Comparison of ENCODE assay signal across 13 cellular contexts in the genomic region with DNA sequence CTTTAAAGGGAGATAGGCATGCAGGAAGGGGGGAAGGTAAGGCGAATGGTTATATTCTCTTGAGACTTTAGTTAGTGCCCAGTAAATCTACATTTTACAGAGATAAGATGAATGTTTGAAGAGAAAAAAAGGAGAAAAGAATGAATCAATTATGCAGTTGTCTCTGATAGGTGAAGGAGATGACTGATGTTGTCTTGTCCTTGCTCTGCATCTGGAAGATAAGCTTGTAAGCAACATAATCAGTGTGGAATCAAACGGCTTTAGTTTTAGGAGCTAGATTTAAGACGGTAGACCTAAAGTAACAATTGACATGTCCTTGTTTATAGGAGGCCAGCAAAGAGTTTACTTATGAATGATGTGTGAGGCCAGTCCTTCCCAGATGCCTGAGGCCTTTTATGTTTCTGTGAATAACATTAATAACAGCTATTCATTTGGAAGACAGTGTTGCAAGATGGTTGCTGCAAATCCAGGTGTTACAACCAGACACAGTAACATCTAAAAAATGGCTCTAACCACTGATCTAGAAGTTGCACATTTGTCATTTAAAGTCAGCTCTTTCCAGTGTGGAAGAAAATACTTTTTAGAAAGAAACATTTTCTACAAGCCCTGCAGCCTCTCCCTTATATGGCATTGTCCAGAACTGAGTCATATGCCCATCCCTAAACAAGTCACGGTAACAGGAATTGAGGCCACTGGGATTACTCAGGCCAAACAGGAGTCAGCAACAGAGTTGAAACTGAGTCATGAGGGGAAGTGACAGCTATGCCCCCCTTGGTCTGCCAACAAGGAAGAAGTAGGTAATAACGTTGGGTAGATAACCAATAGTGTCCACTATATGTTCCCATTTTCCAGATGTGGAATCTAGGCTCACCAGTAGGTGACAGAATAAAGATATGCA.
DNase-seq lines count a peak whose midpoint lies in the region; ATAC-seq, FAIRE-seq and TF ChIP-seq lines count a peak whose summit lies in the region.
"Had no signal": no experiment of that assay in that cellular context is flagged by ENCODE, and none has a peak within 500 bp of the region (broad histone marks: within the 10 kb centered on the region; RNA-seq: fewer than 3 reads in every experiment).

No MANE protein-coding gene starts in this region.

- no peaks in the 10 kb centered on the region for H3K9me1 ChIP-seq in K562 (ENCODE audit: control insufficient read depth, insufficient read depth, low read length)

- H4K20me1 ChIP-seq in K562 (replicated peaks; ENCODE audit: control insufficient read depth, insufficient read depth, low read length) = no peaks in the 10 kb centered on the region

- no peak overlapping the region for H2AFZ ChIP-seq in K562 (ENCODE audit: low read depth, low read length)

- TF ChIP-seq EP300 in K562 (IDR thresholded peaks at IDR 0.05; ENCODE audit: low read length) = peak; percentile 81

- peaks cover 8% of the 10 kb centered on the region for H3K36me3 ChIP-seq in MG63
- peaks cover 4% of the 10 kb centered on the region; the same call in 2 of the 3 replicates for H3K36me3 ChIP-seq in K562 (ENCODE audit: control insufficient read depth, insufficient read depth, low read length)
- H3K36me3 ChIP-seq: left ventricle myocardium inferior, prostate gland had no signal

- no peak for TF ChIP-seq RAD21 in K562 (CRISPR knock-in tag; conservative IDR thresholded peaks at IDR 0.05 in 1 of 2, IDR thresholded peaks at IDR 0.05 in 1 of 2)

- H3K9me3 Mint-ChIP-seq in activated T-cell treated with anti-CD3 and anti-CD28 coated beads, Interleukin-2, amount 50 U/mL, for 4 hours = no peaks in the 10 kb centered on the region

- CTCF ChIA-PET in K562 (lab: Yijun Ruan, JAX; ENCODE audit: low intra/inter-chr PET ratio) = no interaction called here

- BruUV-seq in K562 (replicated peaks; lab: Mats Ljungman, UMichigan) = no TSS peak

- in situ Hi-C loops in K562 (cut with MboI) = no loop called here

- peaks cover 0 to 55% of the 10 kb centered on the region in 2 experiments; a peak in 3 of 5 replicates for H3K4me1 ChIP-seq in K562 (replicated peaks in 1 of 2; ENCODE audit: control insufficient read depth in 2 of 2, insufficient read depth in 2 of 2, low read length in 2 of 2)
- H3K4me1 ChIP-seq: left ventricle myocardium inferior, prostate gland had no signal

- ATAC-seq in K562 = no peak; the same call in 2 of the 3 replicates
- ATAC-seq in activated T-cell treated with anti-CD3 and anti-CD28 coated beads, Interleukin-2, amount 50 U/mL, for 4 hours = no peak
- no peak for ATAC-seq in HG03159 (IDR thresholded peaks at IDR 0.05; ENCODE audit: unreplicated experiment)
- ATAC-seq in GM21528 (IDR thresholded peaks at IDR 0.05; ENCODE audit: low FRiP score, unreplicated experiment) = no peak

- POLR2A ChIA-PET in K562 (lab: Yijun Ruan, JAX) = interaction anchor here (0.5 to 1.0 kb wide), 2 partner anchors 20 to 323 kb away, joined by 3 read pairs; a partner anchor contains a TSS

- TF ChIP-seq CTCF in K562 (IDR thresholded peaks at IDR 0.05 in 2 of 3, conservative IDR thresholded peaks at IDR 0.05 in 1 of 3; ENCODE audit: insufficient read depth in 2 of 3, low read depth in 1 of 3, low read length in 3 of 3) = no peak

- H3K9me3 ChIP-seq in MG63 (peaks cover 7% of the 10 kb centered on the region), K562 (replicated peaks; ENCODE audit: control insufficient read depth, insufficient read depth, low read depth, low read length) (no peaks in the 10 kb centered on the region)
- H3K9me3 ChIP-seq: left ventricle myocardium inferior, prostate gland had no signal

- WGBS in K562 (ENCODE audit: insufficient coverage, low coverage, missing lambda C conversion rate) = 6% methylated on average over 5 of the region's 5 CpGs

- no peak overlapping the region for H3K4me3 ChIP-seq in MG63
- H3K4me3 ChIP-seq in K562 = no peak overlapping the region
- H3K4me3 ChIP-seq: left ventricle myocardium inferior, prostate gland had no signal

- no peak for FAIRE-seq in K562 (lab: Jason Lieb, UNC)

- H3K79me2 ChIP-seq in K562 (ENCODE audit: control insufficient read depth, insufficient read depth, low read length) = no peaks in the 10 kb centered on the region

- peaks cover 9% of the 10 kb centered on the region for H3K36me3 Mint-ChIP-seq in activated T-cell treated with anti-CD3 and anti-CD28 coated beads, Interleukin-2, amount 50 U/mL, for 4 hours (ENCODE audit: insufficient read depth)

- no peak for TF ChIP-seq POLR2A in K562 (conservative IDR thresholded peaks at IDR 0.05)

- no peaks in the 10 kb centered on the region for H3K4me1 Mint-ChIP-seq in activated T-cell treated with anti-CD3 and anti-CD28 coated beads, Interleukin-2, amount 50 U/mL, for 4 hours (ENCODE audit: low read depth)

- no peak overlapping the region for H3K4me2 ChIP-seq in K562 (ENCODE audit: insufficient read depth, low read length)

- H3K4me3 Mint-ChIP-seq in activated T-cell treated with anti-CD3 and anti-CD28 coated beads, Interleukin-2, amount 50 U/mL, for 4 hours = no peak overlapping the region

- peak overlapping the region; percentile 19; the same call in 2 of the 3 replicates for H3K27ac ChIP-seq in K562 (ENCODE audit: extremely low read depth, low read depth, low read length)
- H3K27ac ChIP-seq: prostate gland had no signal

- intact Hi-C loops in K562 (cut with micrococcal nuclease) = no loop called here

- H3K9ac ChIP-seq in K562 (ENCODE audit: insufficient read depth in 1 of 2, low read depth in 2 of 2, low read length in 2 of 2) = no peak overlapping the region

- peak; percentile 85 for DNase-seq in AG20443 (ENCODE audit: low spot score)
- DNase-seq in MG63 = peak; percentile 85
- DNase-seq in K562 (ENCODE audit: extremely low read depth in 1 of 4, low spot score in 3 of 4) = peak in 2 of 4 experiments; percentile 21 to 41
- DNase-seq in kidney tubule cell (ENCODE audit: low spot score) = peak; percentile 98
- no peak for DNase-seq in activated T-cell treated with anti-CD3 and anti-CD28 coated beads, Interleukin-2, amount 50 U/mL, for 4 hours
- no peak for DNase-seq in putamen (ENCODE audit: low spot score)
- DNase-seq: activated naive CD4-positive, alpha-beta T cell treated with Interleukin-2 at 50 U/mL for 16 hours; COR-L47; left ventricle myocardium inferior; NCI-H1105 treated with DMSO at 0.1 percent for 48 hours had no signal

- H3K27me3 ChIP-seq in MG63 (no peaks in the 10 kb centered on the region), K562 (ENCODE audit: control insufficient read depth in 2 of 2, insufficient read depth in 2 of 2, low read length in 2 of 2) (no peaks in the 10 kb centered on the region)

- peaks cover 2% of the 10 kb centered on the region for H3K27me3 Mint-ChIP-seq in activated T-cell treated with anti-CD3 and anti-CD28 coated beads, Interleukin-2, amount 50 U/mL, for 4 hours (ENCODE audit: low read depth)

TF ChIP-seq in K562, 482 proteins besides CTCF, POLR2A, EP300 and RAD21 (continues in another document):
- TF ChIP-seq L3MBTL2 (IDR thresholded peaks at IDR 0.05) (peak; percentile 29; the same call in 1 of the 2 replicates), HMG20B (CRISPR knock-in tag; IDR thresholded peaks at IDR 0.05) (no peak), MED1 (CRISPR knock-in tag; IDR thresholded peaks at IDR 0.05; ENCODE audit: borderline replicate concordance) (no peak), HSF4 (CRISPR knock-in tag; IDR thresholded peaks at IDR 0.05; ENCODE audit: borderline replicate concordance) (no peak), JUND (IDR thresholded peaks at IDR 0.05; ENCODE audit: borderline replicate concordance, low read depth, low read length) (0 out of 2 replicates have a peak, but pooled peaks have one; percentile 14), JUND (tag; IDR thresholded peaks at IDR 0.05; ENCODE audit: borderline replicate concordance, low read depth, low read length) (no peak; the same call in 1 of the 3 replicates), NCOR1 (IDR thresholded peaks at IDR 0.05) (peak; percentile 45; the same call in 1 of the 2 replicates), ZNF175 (CRISPR knock-in tag; IDR thresholded peaks at IDR 0.05; ENCODE audit: low read depth) (0 out of 2 replicates have a peak, but pooled peaks have one; percentile 28), XRCC5 (IDR thresholded peaks at IDR 0.05; ENCODE audit: low read depth, low read length) (no peak), FUS (optimal IDR thresholded peaks at IDR 0.05; ENCODE audit: low read depth, low read length) (no peak), SRF (CRISPR knock-in tag; IDR thresholded peaks at IDR 0.05) (peak; percentile 47 to 94; a peak in 3 of 4 replicates), MEIS2 (IDR thresholded peaks at IDR 0.05; ENCODE audit: partially characterized antibody) (peak; percentile 93), CREM (IDR thresholded peaks at IDR 0.05; ENCODE audit: low read depth) (no peak)
- TF ChIP-seq, protein P1, sequence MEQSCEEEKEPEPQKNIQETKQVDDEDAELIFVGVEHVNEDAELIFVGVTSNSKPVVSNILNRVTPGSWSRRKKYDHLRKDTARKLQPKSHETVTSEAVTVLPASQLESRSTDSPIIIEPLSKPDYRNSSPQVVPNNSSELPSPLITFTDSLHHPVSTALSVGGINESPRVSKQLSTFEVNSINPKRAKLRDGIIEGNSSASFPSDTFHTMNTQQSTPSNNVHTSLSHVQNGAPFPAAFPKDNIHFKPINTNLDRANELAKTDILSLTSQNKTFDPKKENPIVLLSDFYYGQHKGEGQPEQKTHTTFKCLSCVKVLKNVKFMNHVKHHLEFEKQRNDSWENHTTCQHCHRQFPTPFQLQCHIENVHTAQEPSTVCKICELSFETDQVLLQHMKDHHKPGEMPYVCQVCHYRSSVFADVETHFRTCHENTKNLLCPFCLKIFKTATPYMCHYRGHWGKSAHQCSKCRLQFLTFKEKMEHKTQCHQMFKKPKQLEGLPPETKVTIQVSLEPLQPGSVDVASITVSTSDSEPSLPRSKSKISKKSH (CRISPR knock-in tag; IDR thresholded peaks at IDR 0.05) = no peak
- TF ChIP-seq, protein P2, sequence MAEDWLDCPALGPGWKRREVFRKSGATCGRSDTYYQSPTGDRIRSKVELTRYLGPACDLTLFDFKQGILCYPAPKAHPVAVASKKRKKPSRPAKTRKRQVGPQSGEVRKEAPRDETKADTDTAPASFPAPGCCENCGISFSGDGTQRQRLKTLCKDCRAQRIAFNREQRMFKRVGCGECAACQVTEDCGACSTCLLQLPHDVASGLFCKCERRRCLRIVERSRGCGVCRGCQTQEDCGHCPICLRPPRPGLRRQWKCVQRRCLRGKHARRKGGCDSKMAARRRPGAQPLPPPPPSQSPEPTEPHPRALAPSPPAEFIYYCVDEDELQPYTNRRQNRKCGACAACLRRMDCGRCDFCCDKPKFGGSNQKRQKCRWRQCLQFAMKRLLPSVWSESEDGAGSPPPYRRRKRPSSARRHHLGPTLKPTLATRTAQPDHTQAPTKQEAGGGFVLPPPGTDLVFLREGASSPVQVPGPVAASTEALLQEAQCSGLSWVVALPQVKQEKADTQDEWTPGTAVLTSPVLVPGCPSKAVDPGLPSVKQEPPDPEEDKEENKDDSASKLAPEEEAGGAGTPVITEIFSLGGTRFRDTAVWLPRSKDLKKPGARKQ (CRISPR knock-in tag; IDR thresholded peaks at IDR 0.05) = no peak

Comparison
In these comparisons a context has a peak if more than half of its experiments do, and no peak if none do; other contexts are left out.
1. DNase-seq: peak in AG20443 (single experiment), MG63 (single experiment) and kidney tubule cell (single experiment); none in activated T-cell treated with anti-CD3 and anti-CD28 coated beads, Interleukin-2, amount 50 U/mL, for 4 hours (single experiment) and putamen (single experiment).